8 cellular contexts compared by ENCODE assay signal in genomic region chr2:37344453-37345361, GRCh38. TPM values are rescaled to one million over a fixed set of nuclear protein-coding genes. Genes with fewer than 3 reads are reported as not detected.
A peak's percentile ranks its signal among the peaks of the same experiment; 100 is the strongest.
DNase-seq lines count a peak whose midpoint lies in the region; ATAC-seq, FAIRE-seq and TF ChIP-seq lines count a peak whose summit lies in the region.

Gene QPCT, plus strand, starts transcription at chr2:37344630. Its CDS starts 102 bp downstream, at chr2:37344732.

- no peaks in the 10 kb centered on the region for H3K27me3 ChIP-seq in osteoblast (ENCODE audit: insufficient read depth, low read length)

- no peak for FAIRE-seq in frontal cortex (lab: Jason Lieb, UNC)

- no peaks in the 10 kb centered on the region for H3K9me3 ChIP-seq in osteoblast (ENCODE audit: low read depth, low read length)

- H3K9me3 Mint-ChIP-seq in activated T-helper 2 cell treated with anti-CD3 and anti-CD28 coated beads, Interferon-gamma antibody, Interleukin-2, Interleukin-4, amounts not matched to agents 10 μg/mL and 5 μg/mL and 100 μg/mL, durations not matched to agents 14 hours and 24 hours and 36 hours = no peaks in the 10 kb centered on the region

- peak; percentile 63 for ATAC-seq in GM21360 (IDR thresholded peaks at IDR 0.05; ENCODE audit: unreplicated experiment)

- no peak within 1 kb of the TSS for H3K27ac Mint-ChIP-seq in activated T-helper 2 cell treated with anti-CD3 and anti-CD28 coated beads, Interferon-gamma antibody, Interleukin-2, Interleukin-4, amounts not matched to agents 10 μg/mL and 5 μg/mL and 100 μg/mL, durations not matched to agents 14 hours and 24 hours and 36 hours

- peak; percentile 77 for DNase-seq in AG08396 (ENCODE audit: low spot score)
- DNase-seq in NCI-H526 treated with DMSO at 0.1 percent for 48 hours (lab: John Stamatoyannopoulos, UW) = peak; percentile 29
- DNase-seq in activated T-helper 2 cell treated with anti-CD3 and anti-CD28 coated beads, Interferon-gamma antibody, Interleukin-2, Interleukin-4, amounts not matched to agents 10 μg/mL and 5 μg/mL and 100 μg/mL, durations not matched to agents 14 hours and 24 hours and 36 hours (ENCODE audit: low spot score) = peak; percentile 29
- DNase-seq in frontal cortex (ENCODE audit: low spot score in 2 of 2) = peak; percentile 57 to 75
- peak; percentile 95 for DNase-seq in osteoblast (ENCODE audit: insufficient read length, low spot score, missing footprints)
- DNase-seq in ecto neural progenitor cell (ENCODE audit: low spot score) = no peak

- TF ChIP-seq CTCF in osteoblast (IDR thresholded peaks at IDR 0.05; ENCODE audit: extremely low read depth, low read depth, low read length) = no peak

- H2AFZ ChIP-seq in osteoblast (ENCODE audit: low read length) = peak within 1 kb of the TSS; percentile 86

- no peaks in the 10 kb centered on the region for H3K79me2 ChIP-seq in osteoblast (ENCODE audit: insufficient read depth, low read length)

- WGBS in urinary bladder = 2% methylated on average over 73 of the region's 73 CpGs

- H3K4me1 ChIP-seq in osteoblast (ENCODE audit: insufficient read depth, low read length) (peaks cover 9% of the 10 kb centered on the region), urinary bladder (ENCODE audit: insufficient read depth) (peaks cover 2% of the 10 kb centered on the region)

- H3K36me3 ChIP-seq in osteoblast (ENCODE audit: insufficient read depth, low read length) (no peaks in the 10 kb centered on the region), urinary bladder (ENCODE audit: insufficient read depth) (no peaks in the 10 kb centered on the region)

- peak within 1 kb of the TSS; percentile 64 for H3K27ac ChIP-seq in osteoblast (ENCODE audit: low read depth, low read length)
- peak within 1 kb of the TSS; percentile 77 for H3K27ac ChIP-seq in urinary bladder (ENCODE audit: low read depth)

- peak within 1 kb of the TSS; percentile 70 for H3K4me3 Mint-ChIP-seq in activated T-helper 2 cell treated with anti-CD3 and anti-CD28 coated beads, Interferon-gamma antibody, Interleukin-2, Interleukin-4, amounts not matched to agents 10 μg/mL and 5 μg/mL and 100 μg/mL, durations not matched to agents 14 hours and 24 hours and 36 hours (ENCODE audit: low read depth)

- peak within 1 kb of the TSS; percentile 80 for H3K4me3 ChIP-seq in osteoblast (ENCODE audit: insufficient read depth, low read length)
- peak within 1 kb of the TSS; percentile 63 for H3K4me3 ChIP-seq in urinary bladder (ENCODE audit: low read depth, low read length)

- H3K4me2 ChIP-seq in osteoblast (ENCODE audit: insufficient read depth, low read length) = peak within 1 kb of the TSS; percentile 86

- intact Hi-C loops in activated T-helper 2 cell treated with anti-CD3 and anti-CD28 coated beads, Interferon-gamma antibody, Interleukin-2, Interleukin-4, amounts not matched to agents 10 μg/mL and 5 μg/mL and 100 μg/mL, durations not matched to agents 14 hours and 24 hours and 36 hours (cut with micrococcal nuclease) = loop anchor here (2.0 kb wide), 1 partner anchor 22 kb away; no protein-coding TSS in a partner anchor

- H3K27me3 Mint-ChIP-seq in activated T-helper 2 cell treated with anti-CD3 and anti-CD28 coated beads, Interferon-gamma antibody, Interleukin-2, Interleukin-4, amounts not matched to agents 10 μg/mL and 5 μg/mL and 100 μg/mL, durations not matched to agents 14 hours and 24 hours and 36 hours (ENCODE audit: low read depth) = peaks cover 76% of the 10 kb centered on the region

- H4K20me1 ChIP-seq in osteoblast (ENCODE audit: insufficient read depth, low read length) = no peaks in the 10 kb centered on the region

- H3K36me3 Mint-ChIP-seq in activated T-helper 2 cell treated with anti-CD3 and anti-CD28 coated beads, Interferon-gamma antibody, Interleukin-2, Interleukin-4, amounts not matched to agents 10 μg/mL and 5 μg/mL and 100 μg/mL, durations not matched to agents 14 hours and 24 hours and 36 hours (ENCODE audit: low read depth) = no peaks in the 10 kb centered on the region

- peaks cover 15% of the 10 kb centered on the region for H3K4me1 Mint-ChIP-seq in activated T-helper 2 cell treated with anti-CD3 and anti-CD28 coated beads, Interferon-gamma antibody, Interleukin-2, Interleukin-4, amounts not matched to agents 10 μg/mL and 5 μg/mL and 100 μg/mL, durations not matched to agents 14 hours and 24 hours and 36 hours (ENCODE audit: low read depth)

RNA-seq across cellular contexts. Expression of gene QPCT, which starts in this region (rescaled TPM):
- total RNA-seq in activated T-helper 2 cell treated with anti-CD3 and anti-CD28 coated beads, Interferon-gamma antibody, Interleukin-2, Interleukin-4, amounts not matched to agents 10 μg/mL and 5 μg/mL and 100 μg/mL, durations not matched to agents 14 hours and 24 hours and 36 hours = 0.48 and 0.71 TPM in 2 replicates
- total RNA-seq in frontal cortex (22.0 TPM), osteoblast (25.0 and 25.7 TPM in 2 replicates), urinary bladder (7.9 TPM)
- 11.4 TPM for polyA plus RNA-seq in urinary bladder

Comparison
In these comparisons a context has a peak if more than half of its experiments do, and no peak if none do; other contexts are left out.
1. Peak in DNase-seq in activated T-helper 2 cell treated with anti-CD3 and anti-CD28 coated beads, Interferon-gamma antibody, Interleukin-2, Interleukin-4, amounts not matched to agents 10 μg/mL and 5 μg/mL and 100 μg/mL, durations not matched to agents 14 hours and 24 hours and 36 hours; RNA of the gene not detected or under 1 TPM.